14 cellular contexts compared by ENCODE assay signal in the genomic region with DNA sequence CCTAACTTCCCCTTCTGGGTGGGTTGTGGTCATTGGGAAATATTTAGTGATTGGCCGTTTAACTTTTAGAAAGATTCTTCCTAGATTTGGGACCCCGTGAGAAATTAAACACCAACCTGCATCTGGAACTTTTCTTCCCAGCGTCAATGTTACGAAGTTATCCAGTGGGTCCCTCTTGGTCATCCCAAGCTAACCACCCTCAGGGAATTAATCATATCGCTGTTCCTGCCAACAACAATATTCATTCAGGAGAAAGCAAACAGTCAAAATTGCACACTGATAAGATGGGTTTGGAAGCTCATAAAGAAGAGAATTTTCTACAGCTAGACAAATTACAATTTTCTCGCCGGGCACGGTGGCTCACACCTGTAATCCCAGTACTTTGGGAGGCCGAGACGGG.
DNase-seq lines count a peak whose midpoint lies in the region; ATAC-seq and TF ChIP-seq lines count a peak whose summit lies in the region.
"Had no signal": no experiment of that assay in that cellular context is flagged by ENCODE, and none has a peak within 500 bp of the region (broad histone marks: within the 10 kb centered on the region; RNA-seq: fewer than 3 reads in every experiment).

No MANE protein-coding gene starts in this region.

- H3K4me1 Mint-ChIP-seq in Caco-2 (ENCODE audit: low read depth, unreplicated experiment), result peaks cover 37% of the 10 kb centered on the region

- no peak for TF ChIP-seq CTCF in Caco-2 (IDR thresholded peaks at IDR 0.05; ENCODE audit: insufficient read depth in 1 of 2, low read depth in 1 of 2, low read length in 1 of 2, severe bottlenecking in 1 of 2, unreplicated experiment in 1 of 2)
- TF ChIP-seq CTCF in IMR-90 (conservative IDR thresholded peaks at IDR 0.05; ENCODE audit: low read depth, low read length), result no peak
- TF ChIP-seq CTCF in fibroblast of the aortic adventitia (IDR thresholded peaks at IDR 0.05; ENCODE audit: insufficient read depth, low read length), result no peak
- no peak for TF ChIP-seq CTCF in WERI-Rb-1 (IDR thresholded peaks at IDR 0.05; ENCODE audit: low read depth, low read length)

- no peak overlapping the region for H2AFZ ChIP-seq in IMR-90 (replicated peaks; ENCODE audit: low read length, poor library complexity)

- intact Hi-C loops in Caco-2 (cut with micrococcal nuclease; ENCODE audit: unreplicated experiment), result loop anchor here (10.0 kb wide), 2 partner anchors 178 to 202 kb away; no protein-coding TSS in a partner anchor
- intact Hi-C loops in IMR-90 (cut with micrococcal nuclease), result no loop called here

- no peak overlapping the region for H3K9ac ChIP-seq in IMR-90 (ENCODE audit: low read depth, low read length)

- peaks cover 38% of the 10 kb centered on the region for H3K4me1 ChIP-seq in Caco-2
- peaks cover 15% of the 10 kb centered on the region for H3K4me1 ChIP-seq in IMR-90 (ENCODE audit: control insufficient read depth, insufficient read depth, low read length)

- DNase-seq in Caco-2, result no peak
- DNase-seq in IMR-90, result peak; percentile 64
- DNase-seq in astrocyte of the hippocampus (ENCODE audit: low read depth, low spot score), result peak; percentile 68
- DNase-seq in fibroblast of the aortic adventitia (ENCODE audit: low read depth), result peak; percentile 62
- DNase-seq in NCI-H748 (lab: John Stamatoyannopoulos, UW; ENCODE audit: unreplicated experiment), result no peak
- DNase-seq in WERI-Rb-1, result no peak
- DNase-seq in cerebellar nuclear complex (lab: John Stamatoyannopoulos, UW), result no peak
- DNase-seq: AML-193, Karpas-422, NCI-H146, NCI-H2081 treated with DMSO at 0.1 percent for 48 hours, NCI-H526, SHP77 had no signal

- no peak for ATAC-seq in IMR-90 (ENCODE audit: low read depth)
- no peak for ATAC-seq in GM18505 (IDR thresholded peaks at IDR 0.05; ENCODE audit: unreplicated experiment)

- H2BK20ac ChIP-seq in IMR-90 (ENCODE audit: low read depth, low read length), result 0 out of 2 replicates have a peak overlapping the region, but pooled peaks have one; percentile 9

- no CpG with 5 or more reads among the region's 10 CpGs for WGBS in IMR-90 (ENCODE audit: extremely low coverage in 2 of 2, insufficient read length in 1 of 2), 2 experiments

- H3K14ac ChIP-seq in IMR-90 (replicated peaks; ENCODE audit: low read depth, low read length), result no peak overlapping the region

- H2BK120ac ChIP-seq in IMR-90 (ENCODE audit: low read depth, low read length), result no peak overlapping the region

- no peak overlapping the region for H2AK9ac ChIP-seq in IMR-90 (replicated peaks; ENCODE audit: low read depth, low read length, poor library complexity)

- BruUV-seq in Caco-2 (replicated peaks; lab: Mats Ljungman, UMichigan) (no TSS peak), IMR-90 (replicated peaks; lab: Mats Ljungman, UMichigan) (no TSS peak)

- peaks cover 10% of the 10 kb centered on the region; the same call in 1 of the 2 replicates for H3K9me1 ChIP-seq in IMR-90 (ENCODE audit: insufficient read depth, low read length)

- no peak for TF ChIP-seq RAD21 in IMR-90 (IDR thresholded peaks at IDR 0.05; ENCODE audit: low read length)

- H3K36me3 ChIP-seq in Caco-2 (ENCODE audit: control insufficient read depth, insufficient read depth, low read length) (no peaks in the 10 kb centered on the region), IMR-90 (ENCODE audit: control insufficient read depth, insufficient read depth, low read length) (no peaks in the 10 kb centered on the region), WERI-Rb-1 (no peaks in the 10 kb centered on the region; the same call in 1 of the 2 replicates)

- H3K27ac Mint-ChIP-seq in Caco-2 (ENCODE audit: unreplicated experiment), result peak overlapping the region; percentile 36

- no peak overlapping the region for H4K5ac ChIP-seq in IMR-90 (ENCODE audit: low read depth, low read length)

- no peak overlapping the region for H3K56ac ChIP-seq in IMR-90 (ENCODE audit: extremely low read depth, insufficient read depth, low read length)

- CTCF ChIA-PET in Caco-2 (lab: Charles Lee), result no interaction called here
- CTCF ChIA-PET in IMR-90 (lab: Yijun Ruan, JAX), result no interaction called here

- no peak overlapping the region for H2BK5ac ChIP-seq in IMR-90 (ENCODE audit: low read depth, low read length, poor library complexity, severe bottlenecking)

- H3K36me3 Mint-ChIP-seq in Caco-2 (ENCODE audit: insufficient read depth, unreplicated experiment), result peaks cover 6% of the 10 kb centered on the region

- H3K9me3 Mint-ChIP-seq in Caco-2 (ENCODE audit: unreplicated experiment), result no peaks in the 10 kb centered on the region

- TF ChIP-seq POLR2A in IMR-90 (IDR thresholded peaks at IDR 0.05; ENCODE audit: low read depth, low read length) (no peak), GM18505 (IDR thresholded peaks at IDR 0.05; ENCODE audit: borderline replicate concordance, extremely low read depth, insufficient read depth, insufficient read length) (no peak)

- H4K20me1 ChIP-seq in IMR-90 (ENCODE audit: insufficient read depth, low read length), result no peaks in the 10 kb centered on the region

- H3K4me3 ChIP-seq in Caco-2 (ENCODE audit: low read depth, low read length) (no peak overlapping the region), IMR-90 (ENCODE audit: insufficient read depth, low read depth, low read length) (no peak overlapping the region), fibroblast of the aortic adventitia (ENCODE audit: low read depth, low read length) (no peak overlapping the region), WERI-Rb-1 (ENCODE audit: low read depth, low read length) (no peak overlapping the region)

- no peak overlapping the region for H2BK15ac ChIP-seq in IMR-90 (ENCODE audit: low read depth, low read length)

- H4K91ac ChIP-seq in IMR-90 (ENCODE audit: insufficient read depth, low read depth, low read length), result no peak overlapping the region

- H3K27me3 ChIP-seq in Caco-2 (replicated peaks; ENCODE audit: control insufficient read depth, insufficient read depth, low read length), result no peaks in the 10 kb centered on the region
- H3K27me3 ChIP-seq in IMR-90 (ENCODE audit: control insufficient read depth, insufficient read depth, low read length), result no peaks in the 10 kb centered on the region
- no peaks in the 10 kb centered on the region for H3K27me3 ChIP-seq in WERI-Rb-1 (ENCODE audit: insufficient read depth, low read depth, severe bottlenecking)

- H3K9me3 ChIP-seq in Caco-2 (no peaks in the 10 kb centered on the region), IMR-90 (ENCODE audit: control insufficient read depth, insufficient read depth, low read length) (peaks cover 3% of the 10 kb centered on the region; the same call in 1 of the 2 replicates), WERI-Rb-1 (ENCODE audit: severe bottlenecking) (peaks cover 2% of the 10 kb centered on the region)

- H3K79me1 ChIP-seq in IMR-90 (ENCODE audit: low read depth in 1 of 2, low read length in 2 of 2), result no peaks in the 10 kb centered on the region

- 0 out of 2 replicates have a peak overlapping the region, but pooled peaks have one; percentile 36 for H2AK5ac ChIP-seq in IMR-90 (ENCODE audit: low read depth, low read length)

- H4K8ac ChIP-seq in IMR-90 (ENCODE audit: low read depth in 2 of 2, low read length in 2 of 2), result no peak overlapping the region

- H3K27ac ChIP-seq in IMR-90 (ENCODE audit: insufficient read depth, low read length) (no peak overlapping the region), WERI-Rb-1 (no peak overlapping the region)

- dilution Hi-C loops in IMR-90 (cut with HindIII; ENCODE audit: low sequenced_read_pairs, unreplicated experiment), result no loop called here

- no peaks in the 10 kb centered on the region for H3K27me3 Mint-ChIP-seq in Caco-2 (ENCODE audit: insufficient read depth, unreplicated experiment)

- no peak overlapping the region for H3K4me2 ChIP-seq in IMR-90 (ENCODE audit: low read depth, low read length)

- H3K23ac ChIP-seq in IMR-90 (ENCODE audit: low read depth, low read length), result no peak overlapping the region

- in situ Hi-C loops in IMR-90 (cut with MboI; ENCODE audit: low sequenced_read_pairs), result no loop called here

- POLR2A ChIA-PET in Caco-2 (lab: Charles Lee), result no interaction called here
- POLR2A ChIA-PET in IMR-90 (lab: Charles Lee; ENCODE audit: unreplicated experiment), result no interaction called here

- H3K4ac ChIP-seq in IMR-90 (ENCODE audit: low read depth, low read length), result no peak overlapping the region

- no peak overlapping the region for H3K18ac ChIP-seq in IMR-90 (ENCODE audit: low read depth, low read length)

- H3K4me3 Mint-ChIP-seq in Caco-2 (ENCODE audit: unreplicated experiment), result no peak overlapping the region

TF ChIP-seq in IMR-90, 13 proteins besides CTCF, POLR2A, EP300 and RAD21 (continues in another document):
- TF ChIP-seq SMC3 (IDR thresholded peaks at IDR 0.05; ENCODE audit: low read depth, low read length) (no peak), ELK1 (IDR thresholded peaks at IDR 0.05; ENCODE audit: borderline replicate concordance, low read depth, low read length) (no peak), MXI1 (IDR thresholded peaks at IDR 0.05; ENCODE audit: borderline replicate concordance, low read depth, low read length) (no peak), MAFK (IDR thresholded peaks at IDR 0.05; ENCODE audit: low read depth, low read length) (no peak), MAZ (IDR thresholded peaks at IDR 0.05; ENCODE audit: borderline replicate concordance, low read depth, low read length) (no peak), BHLHE40 (IDR thresholded peaks at IDR 0.05; ENCODE audit: low read depth, low read length) (no peak), NFE2L2 (IDR thresholded peaks at IDR 0.05; ENCODE audit: low read depth, low read length) (no peak), USF2 (IDR thresholded peaks at IDR 0.05; ENCODE audit: low read depth, low read length) (no peak), RCOR1 (IDR thresholded peaks at IDR 0.05; ENCODE audit: insufficient replicate concordance, low read length) (no peak), FOS (IDR thresholded peaks at IDR 0.05; ENCODE audit: low read depth, low read length) (no peak), RFX5 (IDR thresholded peaks at IDR 0.05; ENCODE audit: low read depth, low read length) (no peak)

Comparison
In these comparisons a context has a peak if more than half of its experiments do, and no peak if none do; other contexts are left out.
1. DNase-seq: peak in IMR-90 (single experiment), astrocyte of the hippocampus (single experiment) and fibroblast of the aortic adventitia (single experiment); none in Caco-2 (0 of 2), NCI-H748 (single experiment), WERI-Rb-1 (single experiment) and cerebellar nuclear complex (0 of 2).